19 cellular contexts compared by ENCODE assay signal in genomic region chr14:76640923-76641395, GRCh38.
A peak's percentile ranks its signal among the peaks of the same experiment; 100 is the strongest.
DNase-seq lines count a peak whose midpoint lies in the region; ATAC-seq, FAIRE-seq and TF ChIP-seq lines count a peak whose summit lies in the region.
"Had no signal": no experiment of that assay in that cellular context is flagged by ENCODE, and none has a peak within 500 bp of the region (broad histone marks: within the 10 kb centered on the region; RNA-seq: fewer than 3 reads in every experiment).

No MANE protein-coding gene starts in this region.

- no peaks in the 10 kb centered on the region for H3K9me3 ChIP-seq in HepG2 (ENCODE audit: low read length)
- H3K9me3 ChIP-seq: psoas muscle had no signal

- TF ChIP-seq POLR2A in HepG2 (IDR thresholded peaks at IDR 0.05; ENCODE audit: insufficient read depth in 1 of 2, low read depth in 2 of 2, low read length in 2 of 2) = no peak

- 0% methylated on average over 1 of the region's 1 CpG for WGBS in HepG2 (ENCODE audit: low lambda C conversion rate)

- in situ Hi-C loops in HepG2 (cut with HindIII; ENCODE audit: extremely low pct_ligation_motif_present, low pct_unique_long_range_greater_than_20kb) = loop anchor here (5.0 kb wide), 1 partner anchor 589 kb away; no protein-coding TSS in a partner anchor

- no peak for TF ChIP-seq CTCF in HepG2 (CRISPR knock-in tag; IDR thresholded peaks at IDR 0.05)

- H3K4me2 ChIP-seq in HepG2 (ENCODE audit: low read depth, low read length) = no peak overlapping the region
- H3K4me2 ChIP-seq: PC-9 had no signal

- no peak for TF ChIP-seq EP300 in HepG2 (IDR thresholded peaks at IDR 0.05; ENCODE audit: low read depth in 2 of 2, low read length in 2 of 2)
- TF ChIP-seq EP300 in HepG2 (CRISPR knock-in tag; IDR thresholded peaks at IDR 0.05; ENCODE audit: borderline replicate concordance) = no peak

- no peak overlapping the region for H2AFZ ChIP-seq in HepG2 (ENCODE audit: low read length)
- H2AFZ ChIP-seq: PC-9 had no signal

- CTCF ChIA-PET in HepG2 (lab: Yijun Ruan, JAX; ENCODE audit: low intra/inter-chr PET ratio, low total read pairs) = no interaction called here

- no peaks in the 10 kb centered on the region for H3K36me3 ChIP-seq in HepG2 (replicated peaks in 1 of 2; ENCODE audit: control insufficient read depth in 1 of 2, insufficient read depth in 2 of 2, low read length in 2 of 2)
- H3K36me3 ChIP-seq: left lung had no signal

- H3K27me3 ChIP-seq in HepG2 (ENCODE audit: control insufficient read depth in 1 of 2, insufficient read depth in 2 of 2, low read length in 2 of 2) = peaks cover 0 to 10% of the 10 kb centered on the region in 2 experiments; a peak in 3 of 5 replicates
- H3K27me3 ChIP-seq: left lung had no signal

- DNase-seq in DMS53 (lab: John Stamatoyannopoulos, UW) = peak; percentile 87
- DNase-seq in NCI-H1092 (lab: John Stamatoyannopoulos, UW) = peak; percentile 84
- DNase-seq in NCI-H748 treated with DMSO at 0.1 percent for 48 hours (lab: John Stamatoyannopoulos, UW) = peak; percentile 85
- no peak for DNase-seq in HepG2 (ENCODE audit: low spot score)
- no peak for DNase-seq in activated effector memory CD4-positive, alpha-beta T cell treated with anti-CD3 and anti-CD28 coated beads, Interleukin-2, amount 50 U/mL, for 16 hours
- DNase-seq: activated CD4-positive, alpha-beta T cell treated with anti-CD3 and anti-CD28 coated beads, Interleukin-2, amount 10 ng/mL, durations not matched to agents 24 days and 14 days; activated naive CD8-positive, alpha-beta T cell treated with anti-CD3 and anti-CD28 coated beads, Interleukin-2, amount 50 U/mL, for 24 hours; CD8-positive, alpha-beta memory T cell; left lung; NCI-H1436; NCI-H82; PC-9; psoas muscle; stimulated activated CD4-positive, alpha-beta T cell treated with anti-CD3 and anti-CD28 coated beads, Interleukin-4, amount 100 ng/mL, for 1 hour; T-helper 17 cell; trophoblast cell had no signal

- no peak overlapping the region for H3K4me3 ChIP-seq in HepG2 (replicated peaks in 1 of 3; ENCODE audit: insufficient read depth in 1 of 3, low read depth in 2 of 3, low read length in 3 of 3)
- H3K4me3 ChIP-seq: left lung, PC-9, psoas muscle had no signal

- intact Hi-C loops in HepG2 (cut with micrococcal nuclease; ENCODE audit: unreplicated experiment) = loop anchor here (10.0 kb wide), 1 partner anchor 256 kb away; no protein-coding TSS in a partner anchor

- FAIRE-seq in HepG2 (lab: Jason Lieb, UNC) = no peak
- FAIRE-seq: endothelial cell of umbilical vein had no signal

- POLR2A ChIA-PET in HepG2 (lab: Yijun Ruan, JAX) = no interaction called here

- no peaks in the 10 kb centered on the region for H3K79me2 ChIP-seq in HepG2 (ENCODE audit: insufficient read depth, low read length)

- no peaks in the 10 kb centered on the region for H4K20me1 ChIP-seq in HepG2 (ENCODE audit: insufficient read depth, low read length)

- BruUV-seq in HepG2 (replicated peaks; lab: Mats Ljungman, UMichigan) = no TSS peak

- no peak overlapping the region for H3K27ac ChIP-seq in HepG2 (ENCODE audit: extremely low read length, insufficient read depth, low read length)
- H3K27ac ChIP-seq: left lung, PC-9, psoas muscle had no signal

- TF ChIP-seq RAD21 in HepG2 (CRISPR knock-in tag; IDR thresholded peaks at IDR 0.05) = no peak

- H3K4me1 ChIP-seq in HepG2 (ENCODE audit: insufficient read depth, low read length) = no peaks in the 10 kb centered on the region
- H3K4me1 ChIP-seq: left lung, psoas muscle had no signal

- no peak overlapping the region for H3K9ac ChIP-seq in HepG2 (ENCODE audit: insufficient read depth, low read depth, low read length)

- ATAC-seq in HepG2 (no peak), GM18907 (IDR thresholded peaks at IDR 0.05; ENCODE audit: unreplicated experiment) (no peak), GM19452 (IDR thresholded peaks at IDR 0.05; ENCODE audit: unreplicated experiment) (no peak)
- ATAC-seq: activated naive CD8-positive, alpha-beta T cell treated with anti-CD3 and anti-CD28 coated beads, Interleukin-2, amount 50 U/mL, for 24 hours; left lung; T-helper 17 cell had no signal

TF ChIP-seq in HepG2, 621 proteins besides CTCF, POLR2A, EP300 and RAD21:
- TF ChIP-seq ATF7 (IDR thresholded peaks at IDR 0.05) = peak; percentile 35; the same call in 1 of the 2 replicates
- no peak for TF ChIP-seq ATF7 (CRISPR knock-in tag; IDR thresholded peaks at IDR 0.05)
- TF ChIP-seq ZNF598 (CRISPR knock-in tag; IDR thresholded peaks at IDR 0.05; ENCODE audit: borderline replicate concordance) = no peak

Comparison
In these comparisons a context has a peak if more than half of its experiments do, and no peak if none do; other contexts are left out.
1. DNase-seq: peak in DMS53 (single experiment), NCI-H1092 (single experiment) and NCI-H748 treated with DMSO at 0.1 percent for 48 hours (single experiment); none in HepG2 (single experiment) and activated effector memory CD4-positive, alpha-beta T cell treated with anti-CD3 and anti-CD28 coated beads, Interleukin-2, amount 50 U/mL, for 16 hours (single experiment).